Comparison of ENCODE assay signal across 15 cellular contexts in the genomic region with DNA sequence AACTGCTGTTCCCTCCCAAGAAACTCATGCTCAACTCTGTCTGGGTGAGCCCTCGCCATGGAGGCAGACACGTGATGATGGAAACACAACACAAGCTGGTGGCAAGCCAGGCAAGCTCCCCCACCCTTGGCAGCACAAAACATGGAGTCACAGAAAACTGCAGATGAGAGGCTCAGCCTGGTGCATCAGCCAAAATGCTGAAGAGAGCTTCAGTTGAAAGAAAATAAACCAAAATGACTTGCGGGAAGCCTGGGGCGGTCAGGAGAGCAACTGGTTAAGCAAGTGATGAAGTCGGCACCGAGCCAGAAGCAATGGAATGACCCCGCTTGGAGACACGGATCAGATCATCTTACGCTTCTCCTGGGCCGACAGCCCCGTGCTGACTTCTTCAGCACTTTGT.
DNase-seq lines count a peak whose midpoint lies in the region; ATAC-seq and TF ChIP-seq lines count a peak whose summit lies in the region.
"Had no signal": no experiment of that assay in that cellular context is flagged by ENCODE, and none has a peak within 500 bp of the region (broad histone marks: within the 10 kb centered on the region; RNA-seq: fewer than 3 reads in every experiment).

No MANE protein-coding gene starts in this region.

- no peaks in the 10 kb centered on the region for H4K20me1 ChIP-seq in hepatocyte (ENCODE audit: insufficient read depth, poor library complexity, severe bottlenecking)

- peaks cover 0 to 59% of the 10 kb centered on the region in 2 donors for H3K4me1 ChIP-seq in right atrium auricular region
- peaks cover 56% of the 10 kb centered on the region for H3K4me1 ChIP-seq in lower lobe of right lung
- peaks cover 15 to 41% (median 24%) of the 10 kb centered on the region in 4 donors for H3K4me1 ChIP-seq in upper lobe of left lung
- peaks cover 0 to 31% (median 15%) of the 10 kb centered on the region in 4 donors for H3K4me1 ChIP-seq in transverse colon
- no peaks in the 10 kb centered on the region for H3K4me1 ChIP-seq in hepatocyte (ENCODE audit: insufficient read depth)

- H3K27me3 ChIP-seq in right atrium auricular region = no peaks in the 10 kb centered on the region
- no peaks in the 10 kb centered on the region for H3K27me3 ChIP-seq in lower lobe of right lung (ENCODE audit: low read depth)
- no peaks in the 10 kb centered on the region for H3K27me3 ChIP-seq in upper lobe of left lung
- no peaks in the 10 kb centered on the region for H3K27me3 ChIP-seq in transverse colon
- no peaks in the 10 kb centered on the region for H3K27me3 ChIP-seq in hepatocyte

- TF ChIP-seq EP300 in upper lobe of left lung (IDR thresholded peaks at IDR 0.05) = no peak
- TF ChIP-seq EP300 in transverse colon (IDR thresholded peaks at IDR 0.05; ENCODE audit: low read depth) = no peak

- no peak overlapping the region for H3K4me2 ChIP-seq in hepatocyte

- H3K4me3 ChIP-seq in right atrium auricular region (no peak overlapping the region), lower lobe of right lung (no peak overlapping the region), upper lobe of left lung (no peak overlapping the region), transverse colon (no peak overlapping the region), hepatocyte (no peak overlapping the region)

- WGBS in upper lobe of left lung, 2 donors = 41 to 67% methylated on average over 11 of the region's 11 CpGs
- WGBS in transverse colon (ENCODE audit: low coverage in 1 of 2), 2 donors = 53 to 71% methylated on average over 8 to 11 of the region's 11 CpGs
- 70% methylated on average over 11 of the region's 11 CpGs for WGBS in hepatocyte (ENCODE audit: low lambda C conversion rate, missing lambda C conversion rate)

- TF ChIP-seq POLR2A in upper lobe of left lung (IDR thresholded peaks at IDR 0.05) (no peak), transverse colon (IDR thresholded peaks at IDR 0.05) (no peak)

- H3K27me3 Mint-ChIP-seq in brain = no peaks in the 10 kb centered on the region
- H3K27me3 Mint-ChIP-seq: activated CD4-positive, alpha-beta memory T cell treated with anti-CD3 and anti-CD28 coated beads, Interleukin-2, amount 10 ng/mL, durations not matched to agents 7 days and 5 days had no signal

- peak overlapping the region in 1 of 5 experiments; percentile 3 for H3K4me3 Mint-ChIP-seq in brain
- H3K4me3 Mint-ChIP-seq: activated CD4-positive, alpha-beta memory T cell treated with anti-CD3 and anti-CD28 coated beads, Interleukin-2, amount 10 ng/mL, durations not matched to agents 7 days and 5 days; activated naive CD4-positive, alpha-beta T cell treated with anti-CD3 and anti-CD28 coated beads for 36 hours; HFFc6 had no signal

- peaks cover 52% of the 10 kb centered on the region for H3K4me1 Mint-ChIP-seq in brain

- ATAC-seq in lower lobe of right lung (no peak), upper lobe of left lung (ENCODE audit: low FRiP score in 2 of 2) (no peak)
- ATAC-seq: Panc1 had no signal

- DNase-seq in cardiac septum (ENCODE audit: low spot score) (peak; percentile 71), right atrium auricular region (ENCODE audit: low spot score) (no peak), lower lobe of right lung (no peak), upper lobe of left lung (no peak), transverse colon (no peak), hepatocyte (ENCODE audit: low spot score) (no peak), NCI-H187 treated with DMSO at 0.1 percent for 48 hours (lab: John Stamatoyannopoulos, UW) (no peak)
- DNase-seq: ACHN; activated CD4-positive, alpha-beta memory T cell treated with anti-CD3 and anti-CD28 coated beads, Interleukin-2, amount 10 ng/mL, durations not matched to agents 7 days and 5 days; activated naive CD4-positive, alpha-beta T cell treated with anti-CD3 and anti-CD28 coated beads for 36 hours; HFFc6; NCI-H345; stimulated activated CD8-positive, alpha-beta memory T cell treated with anti-CD3 and anti-CD28 coated beads, Interleukin-4, amount 100 ng/mL, for 48 hours had no signal

- H2AFZ ChIP-seq in hepatocyte = no peak overlapping the region

- H3K27ac ChIP-seq in right atrium auricular region (peak overlapping the region in 1 of 2 donors; percentile 9), lower lobe of right lung (peak overlapping the region; percentile 34), upper lobe of left lung (peak overlapping the region; percentile 9 to 48 (median 30)), transverse colon (peak overlapping the region in 2 of 4 donors; percentile 15 to 22), hepatocyte (no peak overlapping the region)

- H3K9me2 ChIP-seq in hepatocyte (replicated peaks; ENCODE audit: insufficient read depth) = no peaks in the 10 kb centered on the region

- H3K36me3 Mint-ChIP-seq in brain = no peaks in the 10 kb centered on the region

- peaks cover 7% of the 10 kb centered on the region for H3K36me3 ChIP-seq in right atrium auricular region
- peaks cover 12% of the 10 kb centered on the region for H3K36me3 ChIP-seq in lower lobe of right lung
- H3K36me3 ChIP-seq in upper lobe of left lung = peaks cover 0 to 5% (median 0%) of the 10 kb centered on the region in 4 donors
- no peaks in the 10 kb centered on the region for H3K36me3 ChIP-seq in transverse colon
- H3K36me3 ChIP-seq in hepatocyte (replicated peaks; ENCODE audit: insufficient read depth, low read depth) = no peaks in the 10 kb centered on the region

- no peaks in the 10 kb centered on the region for H3K9me3 Mint-ChIP-seq in brain
- H3K9me3 Mint-ChIP-seq: activated CD4-positive, alpha-beta memory T cell treated with anti-CD3 and anti-CD28 coated beads, Interleukin-2, amount 10 ng/mL, durations not matched to agents 7 days and 5 days; activated naive CD4-positive, alpha-beta T cell treated with anti-CD3 and anti-CD28 coated beads for 36 hours; HFFc6 had no signal

- TF ChIP-seq CTCF in right atrium auricular region (IDR thresholded peaks at IDR 0.05) (no peak), brain (conservative IDR thresholded peaks at IDR 0.05) (no peak), lower lobe of right lung (IDR thresholded peaks at IDR 0.05) (no peak), upper lobe of left lung (IDR thresholded peaks at IDR 0.05) (no peak), transverse colon (IDR thresholded peaks at IDR 0.05) (no peak), hepatocyte (IDR thresholded peaks at IDR 0.05; ENCODE audit: poor library complexity) (no peak)

- H3K79me2 ChIP-seq in hepatocyte = no peaks in the 10 kb centered on the region

- intact Hi-C loops in cardiac septum (cut with DNase I) (no loop called here), lower lobe of right lung (cut with DNase I) (no loop called here), transverse colon (cut with DNase I; ENCODE audit: low total_unique reads) (no loop called here)

- peak overlapping the region in 4 of 5 experiments; percentile 8 to 90 (median 33) for H3K27ac Mint-ChIP-seq in brain
- H3K27ac Mint-ChIP-seq: activated naive CD4-positive, alpha-beta T cell treated with anti-CD3 and anti-CD28 coated beads for 36 hours; HFFc6 had no signal

- H3K9me3 ChIP-seq in right atrium auricular region (no peaks in the 10 kb centered on the region), lower lobe of right lung (no peaks in the 10 kb centered on the region), upper lobe of left lung (no peaks in the 10 kb centered on the region), transverse colon (no peaks in the 10 kb centered on the region), hepatocyte (ENCODE audit: low read depth) (no peaks in the 10 kb centered on the region)

- in situ Hi-C loops in transverse colon (cut with MboI; ENCODE audit: low pct_ligation_motif_present in 1 of 4, low pct_unique_long_range_greater_than_20kb in 1 of 4, low sequenced_read_pairs in 3 of 4) = loop anchor here in 2 of 4 donors (25.0 kb wide), 1 partner anchor 256 kb away; no protein-coding TSS in a partner anchor
